In the genomic region with DNA sequence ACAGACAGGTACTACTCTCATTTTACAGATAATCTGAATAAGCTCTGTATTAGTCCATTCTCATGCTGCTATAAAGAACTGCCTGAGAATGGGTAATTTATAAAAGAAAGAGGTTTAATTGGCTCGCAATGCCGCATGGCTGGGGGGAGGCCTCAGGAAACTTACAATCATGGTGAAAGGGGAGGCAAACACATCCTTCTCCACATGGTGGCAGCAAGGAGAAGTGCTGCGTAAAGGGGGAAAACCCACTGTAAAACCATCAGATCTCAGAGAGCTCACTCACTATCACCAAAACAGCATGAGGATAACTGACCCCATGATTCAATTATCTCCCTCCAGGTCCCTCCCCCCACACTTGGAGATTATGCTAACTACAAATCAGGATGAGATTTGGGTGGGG, we compare ENCODE assay signal across 9 cellular contexts.
A peak's percentile ranks its signal among the peaks of the same experiment; 100 is the strongest.
DNase-seq lines count a peak whose midpoint lies in the region; ATAC-seq and TF ChIP-seq lines count a peak whose summit lies in the region.
"Had no signal": no experiment of that assay in that cellular context is flagged by ENCODE, and none has a peak within 500 bp of the region (broad histone marks: within the 10 kb centered on the region; RNA-seq: fewer than 3 reads in every experiment).

No MANE protein-coding gene starts in this region.

- no peak for TF ChIP-seq POLR2A in upper lobe of left lung (IDR thresholded peaks at IDR 0.05)

- TF ChIP-seq CTCF in GM06990 (IDR thresholded peaks at IDR 0.05; ENCODE audit: insufficient read depth, low read length, poor library complexity, severe bottlenecking) (peak; percentile 71), hepatocyte (IDR thresholded peaks at IDR 0.05; ENCODE audit: poor library complexity) (peak; percentile 34), upper lobe of left lung (IDR thresholded peaks at IDR 0.05) (no peak)

- H3K9me3 ChIP-seq in hepatocyte (ENCODE audit: low read depth) (no peaks in the 10 kb centered on the region), upper lobe of left lung (no peaks in the 10 kb centered on the region)

- H3K4me2 ChIP-seq in hepatocyte = no peak overlapping the region

- H4K20me1 ChIP-seq in hepatocyte (ENCODE audit: insufficient read depth, poor library complexity, severe bottlenecking) = no peaks in the 10 kb centered on the region

- no peaks in the 10 kb centered on the region for H3K9me2 ChIP-seq in hepatocyte (replicated peaks; ENCODE audit: insufficient read depth)

- no peak overlapping the region for H2AFZ ChIP-seq in hepatocyte

- H3K27ac ChIP-seq in hepatocyte (no peak overlapping the region), upper lobe of left lung (no peak overlapping the region)

- H3K36me3 ChIP-seq in GM06990 (ENCODE audit: control insufficient read depth, insufficient read depth, low read length) (no peaks in the 10 kb centered on the region), hepatocyte (replicated peaks; ENCODE audit: insufficient read depth, low read depth) (no peaks in the 10 kb centered on the region), upper lobe of left lung (no peaks in the 10 kb centered on the region)

- no peaks in the 10 kb centered on the region for H3K27me3 ChIP-seq in GM06990 (replicated peaks; ENCODE audit: control insufficient read depth, insufficient read depth, low read length)
- no peaks in the 10 kb centered on the region for H3K27me3 ChIP-seq in hepatocyte
- no peaks in the 10 kb centered on the region for H3K27me3 ChIP-seq in upper lobe of left lung

- peak; percentile 68 for ATAC-seq in GM21723 (IDR thresholded peaks at IDR 0.05; ENCODE audit: unreplicated experiment)
- ATAC-seq in upper lobe of left lung (ENCODE audit: low FRiP score in 2 of 2) = no peak
- no peak for ATAC-seq in GM21390 (IDR thresholded peaks at IDR 0.05; ENCODE audit: unreplicated experiment)

- WGBS in hepatocyte (ENCODE audit: low lambda C conversion rate, missing lambda C conversion rate) = 67% methylated on average over 3 of the region's 3 CpGs
- WGBS in upper lobe of left lung, 2 donors = 63 to 64% methylated on average over 3 of the region's 3 CpGs

- TF ChIP-seq EP300 in upper lobe of left lung (IDR thresholded peaks at IDR 0.05) = no peak

- H3K4me1 ChIP-seq in hepatocyte (ENCODE audit: insufficient read depth) (no peaks in the 10 kb centered on the region), upper lobe of left lung (no peaks in the 10 kb centered on the region)

- DNase-seq in GM06990 (ENCODE audit: extremely low read depth, insufficient read length) = no peak
- DNase-seq in NCI-H460 (ENCODE audit: extremely low read depth, low read depth) = peak; percentile 25
- DNase-seq in hepatocyte (ENCODE audit: low spot score) = no peak
- DNase-seq in upper lobe of left lung = no peak
- no peak for DNase-seq in middle frontal gyrus (ENCODE audit: extremely low spot score, low spot score)
- no peak for DNase-seq in C1 segment of cervical spinal cord (lab: John Stamatoyannopoulos, UW)
- DNase-seq: stimulated activated CD4-positive, alpha-beta T cell treated with anti-CD3 and anti-CD28 coated beads, Interleukin-2, amount 100 ng/mL, for 24 hours had no signal

- H3K4me3 ChIP-seq in GM06990 (replicated peaks; ENCODE audit: low read depth, low read length) (no peak overlapping the region), hepatocyte (no peak overlapping the region), upper lobe of left lung (no peak overlapping the region)

- H3K79me2 ChIP-seq in hepatocyte = no peaks in the 10 kb centered on the region

Comparison
In these comparisons a context has a peak if more than half of its experiments do, and no peak if none do; other contexts are left out.
1. CTCF ChIP-seq: peak in GM06990 (single experiment) and hepatocyte (single experiment); none in upper lobe of left lung (0 of 6).